18 cellular contexts compared by ENCODE assay signal in genomic region chr6:69735029-69735428, GRCh38.
A peak's percentile ranks its signal among the peaks of the same experiment; 100 is the strongest.
DNase-seq lines count a peak whose midpoint lies in the region; ATAC-seq, FAIRE-seq and TF ChIP-seq lines count a peak whose summit lies in the region.
"Had no signal": no experiment of that assay in that cellular context is flagged by ENCODE, and none has a peak within 500 bp of the region (broad histone marks: within the 10 kb centered on the region; RNA-seq: fewer than 3 reads in every experiment).

No MANE protein-coding gene starts in this region.

- no peak overlapping the region for H3K4me3 ChIP-seq in LNCaP clone FGC (ENCODE audit: low read depth, low read length)
- H3K4me3 ChIP-seq in astrocyte (ENCODE audit: insufficient read depth, low read depth, low read length): no peak overlapping the region
- no peak overlapping the region for H3K4me3 ChIP-seq in kidney epithelial cell (ENCODE audit: low read depth, low read length)
- no peak overlapping the region for H3K4me3 ChIP-seq in gastrocnemius medialis
- H3K4me3 ChIP-seq in PC-9: no peak overlapping the region
- H3K4me3 ChIP-seq: GM12878, GM23338 had no signal

- POLR2A ChIA-PET in PC-9 (lab: Charles Lee; ENCODE audit: unreplicated experiment): no interaction called here

- no peaks in the 10 kb centered on the region for H3K9me3 ChIP-seq in astrocyte (ENCODE audit: insufficient read depth, low read depth, low read length)
- H3K9me3 ChIP-seq in gastrocnemius medialis: no peaks in the 10 kb centered on the region
- no peaks in the 10 kb centered on the region for H3K9me3 ChIP-seq in PC-9 (ENCODE audit: insufficient read depth, low read depth)

- TF ChIP-seq CTCF in LNCaP clone FGC (IDR thresholded peaks at IDR 0.05; ENCODE audit: control insufficient read depth, extremely low read depth, insufficient read depth): 0 out of 2 replicates have a peak, but pooled peaks have one; percentile 6
- TF ChIP-seq CTCF in astrocyte (IDR thresholded peaks at IDR 0.05; ENCODE audit: insufficient read depth, low read depth, low read length): no peak
- TF ChIP-seq CTCF in kidney epithelial cell (IDR thresholded peaks at IDR 0.05; ENCODE audit: insufficient read depth, low read length, poor library complexity, severe bottlenecking): no peak
- TF ChIP-seq CTCF in gastrocnemius medialis (IDR thresholded peaks at IDR 0.05 in 4 of 5, conservative IDR thresholded peaks at IDR 0.05 in 1 of 5): no peak
- TF ChIP-seq CTCF in PC-9 (conservative IDR thresholded peaks at IDR 0.05): no peak

- H4K20me1 ChIP-seq in astrocyte (ENCODE audit: insufficient read depth, low read length): no peaks in the 10 kb centered on the region
- H4K20me1 ChIP-seq in PC-9 (ENCODE audit: insufficient read depth): no peaks in the 10 kb centered on the region

- no peaks in the 10 kb centered on the region for H3F3A ChIP-seq in PC-9 (ENCODE audit: insufficient read depth, low read depth)

- no peak for DNase-seq in LNCaP clone FGC (ENCODE audit: low read depth)
- peak; percentile 4 for DNase-seq in astrocyte (ENCODE audit: low read depth)
- peak; percentile 18 for DNase-seq in kidney epithelial cell (ENCODE audit: low read depth)
- peak; percentile 25 to 52 for DNase-seq in gastrocnemius medialis
- DNase-seq in PC-9: no peak
- DNase-seq in NCI-H524 (lab: John Stamatoyannopoulos, UW): no peak
- DNase-seq in NCI-H2196 (lab: John Stamatoyannopoulos, UW; ENCODE audit: unreplicated experiment): no peak
- DNase-seq: C1 segment of cervical spinal cord; CD8-positive, alpha-beta memory T cell; DMS53; EL; NCI-H1436 treated with DMSO at 0.1 percent for 48 hours; NCI-H2029 treated with DMSO at 0.1 percent for 48 hours; NCI-H2171; NCI-H510A had no signal

- H3K4me3 Mint-ChIP-seq in astrocyte (ENCODE audit: unreplicated experiment): no peak overlapping the region
- H3K4me3 Mint-ChIP-seq: CD8-positive, alpha-beta memory T cell; GM23338 had no signal

- intact Hi-C loops in gastrocnemius medialis (cut with DNase I; ENCODE audit: low total_unique reads) (no loop called here), PC-9 (cut with micrococcal nuclease; ENCODE audit: unreplicated experiment) (no loop called here)

- no peak overlapping the region for H3K27ac Mint-ChIP-seq in astrocyte (ENCODE audit: unreplicated experiment)
- H3K27ac Mint-ChIP-seq: GM23338 had no signal

- no peaks in the 10 kb centered on the region for H3K79me2 ChIP-seq in astrocyte (ENCODE audit: insufficient read depth, low read length)
- no peaks in the 10 kb centered on the region for H3K79me2 ChIP-seq in PC-9 (ENCODE audit: low read depth)

- H3K27me3 Mint-ChIP-seq in astrocyte (ENCODE audit: low read depth, unreplicated experiment): no peaks in the 10 kb centered on the region
- H3K27me3 Mint-ChIP-seq: CD8-positive, alpha-beta memory T cell had no signal

- no peak for TF ChIP-seq POLR2A in gastrocnemius medialis (IDR thresholded peaks at IDR 0.05)

- H3K9me3 Mint-ChIP-seq in astrocyte (ENCODE audit: unreplicated experiment): no peaks in the 10 kb centered on the region
- H3K9me3 Mint-ChIP-seq: CD8-positive, alpha-beta memory T cell; GM23338 had no signal

- in situ Hi-C loops in gastrocnemius medialis (cut with MboI; ENCODE audit: low sequenced_read_pairs in 4 of 4): no loop called here

- H3K27me3 ChIP-seq in astrocyte (ENCODE audit: insufficient read depth, low read length): no peaks in the 10 kb centered on the region
- no peaks in the 10 kb centered on the region for H3K27me3 ChIP-seq in kidney epithelial cell (ENCODE audit: control insufficient read depth, insufficient read depth, low read length)
- H3K27me3 ChIP-seq in gastrocnemius medialis: no peaks in the 10 kb centered on the region
- no peaks in the 10 kb centered on the region for H3K27me3 ChIP-seq in PC-9 (ENCODE audit: insufficient read depth, low read depth)

- H3K4me1 Mint-ChIP-seq in astrocyte (ENCODE audit: low read depth, unreplicated experiment): no peaks in the 10 kb centered on the region
- H3K4me1 Mint-ChIP-seq: GM23338 had no signal

- H3K9ac ChIP-seq in astrocyte (ENCODE audit: low read length): no peak overlapping the region
- H3K9ac ChIP-seq: KMS-11 had no signal

- ATAC-seq in gastrocnemius medialis: peak; percentile 77 to 89
- ATAC-seq: GM12878, GM23338 had no signal

- no peaks in the 10 kb centered on the region for H3K9me2 ChIP-seq in PC-9 (ENCODE audit: insufficient read depth)

- BruUV-seq in PC-9 (replicated peaks; lab: Mats Ljungman, UMichigan): no TSS peak

- H3K36me3 ChIP-seq in astrocyte (ENCODE audit: insufficient read depth, low read length) (no peaks in the 10 kb centered on the region), kidney epithelial cell (ENCODE audit: control insufficient read depth, insufficient read depth, low read length) (no peaks in the 10 kb centered on the region), gastrocnemius medialis (no peaks in the 10 kb centered on the region), PC-9 (ENCODE audit: low read depth) (no peaks in the 10 kb centered on the region)

- H3K4me1 ChIP-seq in astrocyte (ENCODE audit: insufficient read depth, low read length) (no peaks in the 10 kb centered on the region), gastrocnemius medialis (peaks cover 10 to 17% of the 10 kb centered on the region in 2 donors), PC-9 (replicated peaks; ENCODE audit: insufficient read depth) (no peaks in the 10 kb centered on the region)

- CTCF ChIA-PET in PC-9 (lab: Charles Lee): no interaction called here

- H3K27ac ChIP-seq in astrocyte (ENCODE audit: low read depth, low read length) (no peak overlapping the region), gastrocnemius medialis (no peak overlapping the region), PC-9 (no peak overlapping the region)
- H3K27ac ChIP-seq: KMS-11 had no signal

- FAIRE-seq in astrocyte (lab: Jason Lieb, UNC): no peak
- FAIRE-seq: GM12878 had no signal

- H2AFZ ChIP-seq in astrocyte (ENCODE audit: low read depth, low read length) (no peak overlapping the region), PC-9 (no peak overlapping the region)
- H2AFZ ChIP-seq: GM23338 had no signal

- peaks cover 3% of the 10 kb centered on the region for H3K36me3 Mint-ChIP-seq in astrocyte (ENCODE audit: low read depth, unreplicated experiment)

- H3K4me2 ChIP-seq in astrocyte (ENCODE audit: low read length) (no peak overlapping the region), PC-9 (no peak overlapping the region)
- H3K4me2 ChIP-seq: GM23338, KMS-11 had no signal

Comparison
In these comparisons a context has a peak if more than half of its experiments do, and no peak if none do; other contexts are left out.
1. DNase-seq: peak in astrocyte (single experiment), kidney epithelial cell (single experiment) and gastrocnemius medialis (2 of 2); none in LNCaP clone FGC (single experiment), PC-9 (0 of 2), NCI-H524 (0 of 2) and NCI-H2196 (single experiment).